Comparison of ENCODE assay signal across 1 cellular context in the genomic region with DNA sequence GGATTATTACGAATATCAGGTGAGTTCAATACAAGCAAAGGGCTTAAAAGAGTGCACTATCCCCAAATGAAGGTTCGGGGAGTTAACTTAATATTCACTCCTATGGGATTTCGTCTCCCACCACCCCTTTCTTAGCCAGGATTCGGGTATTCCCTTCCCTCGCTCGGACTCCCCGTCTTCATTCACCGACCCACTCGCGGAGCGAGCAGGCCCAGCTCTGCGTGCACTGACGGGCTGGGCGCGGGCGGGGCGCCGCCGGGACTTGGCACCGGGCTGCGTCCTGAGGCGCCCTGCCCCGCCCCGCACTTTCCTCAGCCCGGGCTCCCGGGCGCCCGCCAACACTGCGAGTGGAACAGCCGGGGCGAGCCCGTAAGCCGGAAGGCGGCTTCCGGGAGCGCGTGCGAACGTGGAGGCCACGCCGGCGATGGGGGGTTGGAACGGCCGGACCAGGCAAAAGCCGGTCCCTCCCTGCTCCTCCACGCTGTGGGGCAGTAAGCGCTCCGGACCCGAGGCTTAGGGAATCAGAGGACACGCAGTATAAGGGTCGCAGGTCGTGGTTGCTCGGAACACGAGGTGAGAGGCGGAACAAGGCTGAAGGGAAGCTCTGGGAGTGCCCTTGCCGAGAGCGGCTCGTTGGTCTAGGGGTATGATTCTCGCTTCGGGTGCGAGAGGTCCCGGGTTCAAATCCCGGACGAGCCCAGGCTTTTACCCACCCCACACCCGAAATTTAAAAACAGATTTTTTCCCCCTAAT.
TF ChIP-seq lines count a peak whose summit lies in the region.

No MANE protein-coding gene starts in this region.

TF ChIP-seq in GM23338, 12 proteins besides CTCF, POLR2A, EP300 and RAD21 (continued from another document):
- TF ChIP-seq, protein P1, sequence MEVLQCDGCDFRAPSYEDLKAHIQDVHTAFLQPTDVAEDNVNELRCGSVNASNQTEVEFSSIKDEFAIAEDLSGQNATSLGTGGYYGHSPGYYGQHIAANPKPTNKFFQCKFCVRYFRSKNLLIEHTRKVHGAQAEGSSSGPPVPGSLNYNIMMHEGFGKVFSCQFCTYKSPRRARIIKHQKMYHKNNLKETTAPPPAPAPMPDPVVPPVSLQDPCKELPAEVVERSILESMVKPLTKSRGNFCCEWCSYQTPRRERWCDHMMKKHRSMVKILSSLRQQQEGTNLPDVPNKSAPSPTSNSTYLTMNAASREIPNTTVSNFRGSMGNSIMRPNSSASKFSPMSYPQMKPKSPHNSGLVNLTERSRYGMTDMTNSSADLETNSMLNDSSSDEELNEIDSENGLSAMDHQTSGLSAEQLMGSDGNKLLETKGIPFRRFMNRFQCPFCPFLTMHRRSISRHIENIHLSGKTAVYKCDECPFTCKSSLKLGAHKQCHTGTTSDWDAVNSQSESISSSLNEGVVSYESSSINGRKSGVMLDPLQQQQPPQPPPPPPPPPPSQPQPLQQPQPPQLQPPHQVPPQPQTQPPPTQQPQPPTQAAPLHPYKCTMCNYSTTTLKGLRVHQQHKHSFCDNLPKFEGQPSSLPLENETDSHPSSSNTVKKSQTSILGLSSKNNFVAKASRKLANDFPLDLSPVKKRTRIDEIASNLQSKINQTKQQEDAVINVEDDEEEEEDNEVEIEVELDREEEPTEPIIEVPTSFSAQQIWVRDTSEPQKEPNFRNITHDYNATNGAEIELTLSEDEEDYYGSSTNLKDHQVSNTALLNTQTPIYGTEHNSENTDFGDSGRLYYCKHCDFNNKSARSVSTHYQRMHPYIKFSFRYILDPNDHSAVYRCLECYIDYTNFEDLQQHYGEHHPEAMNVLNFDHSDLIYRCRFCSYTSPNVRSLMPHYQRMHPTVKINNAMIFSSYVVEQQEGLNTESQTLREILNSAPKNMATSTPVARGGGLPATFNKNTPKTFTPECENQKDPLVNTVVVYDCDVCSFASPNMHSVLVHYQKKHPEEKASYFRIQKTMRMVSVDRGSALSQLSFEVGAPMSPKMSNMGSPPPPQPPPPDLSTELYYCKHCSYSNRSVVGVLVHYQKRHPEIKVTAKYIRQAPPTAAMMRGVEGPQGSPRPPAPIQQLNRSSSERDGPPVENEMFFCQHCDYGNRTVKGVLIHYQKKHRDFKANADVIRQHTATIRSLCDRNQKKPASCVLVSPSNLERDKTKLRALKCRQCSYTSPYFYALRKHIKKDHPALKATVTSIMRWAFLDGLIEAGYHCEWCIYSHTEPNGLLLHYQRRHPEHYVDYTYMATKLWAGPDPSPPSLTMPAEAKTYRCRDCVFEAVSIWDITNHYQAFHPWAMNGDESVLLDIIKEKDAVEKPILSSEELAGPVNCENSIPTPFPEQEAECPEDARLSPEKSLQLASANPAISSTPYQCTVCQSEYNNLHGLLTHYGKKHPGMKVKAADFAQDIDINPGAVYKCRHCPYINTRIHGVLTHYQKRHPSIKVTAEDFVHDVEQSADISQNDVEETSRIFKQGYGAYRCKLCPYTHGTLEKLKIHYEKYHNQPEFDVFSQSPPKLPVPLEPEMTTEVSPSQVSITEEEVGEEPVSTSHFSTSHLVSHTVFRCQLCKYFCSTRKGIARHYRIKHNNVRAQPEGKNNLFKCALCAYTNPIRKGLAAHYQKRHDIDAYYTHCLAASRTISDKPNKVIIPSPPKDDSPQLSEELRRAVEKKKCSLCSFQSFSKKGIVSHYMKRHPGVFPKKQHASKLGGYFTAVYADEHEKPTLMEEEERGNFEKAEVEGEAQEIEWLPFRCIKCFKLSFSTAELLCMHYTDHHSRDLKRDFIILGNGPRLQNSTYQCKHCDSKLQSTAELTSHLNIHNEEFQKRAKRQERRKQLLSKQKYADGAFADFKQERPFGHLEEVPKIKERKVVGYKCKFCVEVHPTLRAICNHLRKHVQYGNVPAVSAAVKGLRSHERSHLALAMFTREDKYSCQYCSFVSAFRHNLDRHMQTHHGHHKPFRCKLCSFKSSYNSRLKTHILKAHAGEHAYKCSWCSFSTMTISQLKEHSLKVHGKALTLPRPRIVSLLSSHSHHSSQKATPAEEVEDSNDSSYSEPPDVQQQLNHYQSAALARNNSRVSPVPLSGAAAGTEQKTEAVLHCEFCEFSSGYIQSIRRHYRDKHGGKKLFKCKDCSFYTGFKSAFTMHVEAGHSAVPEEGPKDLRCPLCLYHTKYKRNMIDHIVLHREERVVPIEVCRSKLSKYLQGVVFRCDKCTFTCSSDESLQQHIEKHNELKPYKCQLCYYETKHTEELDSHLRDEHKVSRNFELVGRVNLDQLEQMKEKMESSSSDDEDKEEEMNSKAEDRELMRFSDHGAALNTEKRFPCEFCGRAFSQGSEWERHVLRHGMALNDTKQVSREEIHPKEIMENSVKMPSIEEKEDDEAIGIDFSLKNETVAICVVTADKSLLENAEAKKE (CRISPR knock-in tag; IDR thresholded peaks at IDR 0.05): no peak
- TF ChIP-seq STAT1 (IDR thresholded peaks at IDR 0.05; ENCODE audit: unreplicated experiment): no peak
- TF ChIP-seq, protein P2, sequence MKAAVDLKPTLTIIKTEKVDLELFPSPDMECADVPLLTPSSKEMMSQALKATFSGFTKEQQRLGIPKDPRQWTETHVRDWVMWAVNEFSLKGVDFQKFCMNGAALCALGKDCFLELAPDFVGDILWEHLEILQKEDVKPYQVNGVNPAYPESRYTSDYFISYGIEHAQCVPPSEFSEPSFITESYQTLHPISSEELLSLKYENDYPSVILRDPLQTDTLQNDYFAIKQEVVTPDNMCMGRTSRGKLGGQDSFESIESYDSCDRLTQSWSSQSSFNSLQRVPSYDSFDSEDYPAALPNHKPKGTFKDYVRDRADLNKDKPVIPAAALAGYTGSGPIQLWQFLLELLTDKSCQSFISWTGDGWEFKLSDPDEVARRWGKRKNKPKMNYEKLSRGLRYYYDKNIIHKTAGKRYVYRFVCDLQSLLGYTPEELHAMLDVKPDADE (IDR thresholded peaks at IDR 0.05): peak; percentile 55
- no peak for TF ChIP-seq CREB1 (CRISPR knock-in tag; IDR thresholded peaks at IDR 0.05; ENCODE audit: low read depth)
- TF ChIP-seq ZNF331 (CRISPR knock-in tag; IDR thresholded peaks at IDR 0.05; ENCODE audit: low read depth): no peak
- TF ChIP-seq ZNF114 (CRISPR knock-in tag; IDR thresholded peaks at IDR 0.05): 0 out of 2 replicates have a peak, but pooled peaks have one; percentile 31
- no peak for TF ChIP-seq NANOG (IDR thresholded peaks at IDR 0.05; ENCODE audit: borderline replicate concordance)
- no peak for TF ChIP-seq JUNB (IDR thresholded peaks at IDR 0.05; ENCODE audit: unreplicated experiment)
- TF ChIP-seq, protein P3, sequence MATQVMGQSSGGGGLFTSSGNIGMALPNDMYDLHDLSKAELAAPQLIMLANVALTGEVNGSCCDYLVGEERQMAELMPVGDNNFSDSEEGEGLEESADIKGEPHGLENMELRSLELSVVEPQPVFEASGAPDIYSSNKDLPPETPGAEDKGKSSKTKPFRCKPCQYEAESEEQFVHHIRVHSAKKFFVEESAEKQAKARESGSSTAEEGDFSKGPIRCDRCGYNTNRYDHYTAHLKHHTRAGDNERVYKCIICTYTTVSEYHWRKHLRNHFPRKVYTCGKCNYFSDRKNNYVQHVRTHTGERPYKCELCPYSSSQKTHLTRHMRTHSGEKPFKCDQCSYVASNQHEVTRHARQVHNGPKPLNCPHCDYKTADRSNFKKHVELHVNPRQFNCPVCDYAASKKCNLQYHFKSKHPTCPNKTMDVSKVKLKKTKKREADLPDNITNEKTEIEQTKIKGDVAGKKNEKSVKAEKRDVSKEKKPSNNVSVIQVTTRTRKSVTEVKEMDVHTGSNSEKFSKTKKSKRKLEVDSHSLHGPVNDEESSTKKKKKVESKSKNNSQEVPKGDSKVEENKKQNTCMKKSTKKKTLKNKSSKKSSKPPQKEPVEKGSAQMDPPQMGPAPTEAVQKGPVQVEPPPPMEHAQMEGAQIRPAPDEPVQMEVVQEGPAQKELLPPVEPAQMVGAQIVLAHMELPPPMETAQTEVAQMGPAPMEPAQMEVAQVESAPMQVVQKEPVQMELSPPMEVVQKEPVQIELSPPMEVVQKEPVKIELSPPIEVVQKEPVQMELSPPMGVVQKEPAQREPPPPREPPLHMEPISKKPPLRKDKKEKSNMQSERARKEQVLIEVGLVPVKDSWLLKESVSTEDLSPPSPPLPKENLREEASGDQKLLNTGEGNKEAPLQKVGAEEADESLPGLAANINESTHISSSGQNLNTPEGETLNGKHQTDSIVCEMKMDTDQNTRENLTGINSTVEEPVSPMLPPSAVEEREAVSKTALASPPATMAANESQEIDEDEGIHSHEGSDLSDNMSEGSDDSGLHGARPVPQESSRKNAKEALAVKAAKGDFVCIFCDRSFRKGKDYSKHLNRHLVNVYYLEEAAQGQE (IDR thresholded peaks at IDR 0.05; ENCODE audit: unreplicated experiment): no peak
- TF ChIP-seq POLR2AphosphoS5 (IDR thresholded peaks at IDR 0.05; ENCODE audit: low read depth): no peak
- TF ChIP-seq EZH2phosphoT487 (IDR thresholded peaks at IDR 0.05; ENCODE audit: unreplicated experiment): no peak
